11 cellular contexts compared by ENCODE assay signal in the genomic region with DNA sequence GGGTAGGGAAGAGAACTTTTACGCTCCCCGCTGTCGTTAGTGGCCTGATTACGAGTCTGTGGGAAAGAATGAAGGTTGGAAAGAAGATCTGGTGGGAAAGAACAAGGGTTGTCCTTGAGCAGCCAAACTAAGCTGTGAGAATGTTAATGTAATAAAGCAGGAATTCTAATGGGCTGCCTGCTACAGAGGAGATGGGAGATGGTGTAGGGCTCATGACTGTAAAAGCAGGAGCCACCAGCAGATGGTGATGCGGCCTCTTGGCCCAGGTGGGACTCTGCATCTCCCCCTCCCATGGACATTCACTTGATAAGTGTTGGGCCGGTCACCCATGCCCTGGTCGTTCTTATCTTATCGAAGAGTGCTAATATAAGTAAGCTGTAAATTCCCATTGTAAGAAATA.
DNase-seq lines count a peak whose midpoint lies in the region; ATAC-seq and TF ChIP-seq lines count a peak whose summit lies in the region.
"Had no signal": no experiment of that assay in that cellular context is flagged by ENCODE, and none has a peak within 500 bp of the region (broad histone marks: within the 10 kb centered on the region; RNA-seq: fewer than 3 reads in every experiment).

No MANE protein-coding gene starts in this region.

- intact Hi-C loops in psoas muscle (cut with DNase I), result loop anchor here in 1 of 2 donors (5.0 kb wide), 1 partner anchor 128 kb away; no protein-coding TSS in a partner anchor

- no peaks in the 10 kb centered on the region for H3K36me3 ChIP-seq in psoas muscle (ENCODE audit: insufficient read depth in 1 of 2, low read depth in 1 of 2)
- H3K36me3 ChIP-seq: neutrophil had no signal

- H3K4me3 ChIP-seq in fibroblast of villous mesenchyme (ENCODE audit: low read depth, low read length) (no peak overlapping the region), psoas muscle (no peak overlapping the region)

- TF ChIP-seq CTCF in fibroblast of villous mesenchyme (IDR thresholded peaks at IDR 0.05; ENCODE audit: insufficient read depth, low read depth, low read length) (peak; percentile 36), psoas muscle (IDR thresholded peaks at IDR 0.05) (no peak)

- DNase-seq in DMS 273 (lab: John Stamatoyannopoulos, UW; ENCODE audit: unreplicated experiment) (peak; percentile 7), DMS 273 treated with DMSO at 0.1 percent for 48 hours (lab: John Stamatoyannopoulos, UW) (no peak), NCI-H146 (lab: John Stamatoyannopoulos, UW) (peak; percentile 74), fibroblast of villous mesenchyme (ENCODE audit: low read depth) (no peak), psoas muscle (no peak), NCI-H1930 (lab: John Stamatoyannopoulos, UW) (no peak), NOMO-1 treated with dmso at 0.1 percent for 144 hours (lab: John Stamatoyannopoulos, UW; ENCODE audit: unreplicated experiment) (no peak)
- DNase-seq: RPMI8226 had no signal

- peak; percentile 40 to 65 (median 57) for ATAC-seq in psoas muscle
- no peak for ATAC-seq in HG02884 (IDR thresholded peaks at IDR 0.05; ENCODE audit: unreplicated experiment)

- H3K27ac ChIP-seq in psoas muscle, result no peak overlapping the region
- H3K27ac ChIP-seq: 22Rv1, neutrophil had no signal

- H3K4me1 ChIP-seq in psoas muscle, result peaks cover 7% of the 10 kb centered on the region

- WGBS in psoas muscle, 3 donors, result 57 to 71% (median 68%) methylated on average over 8 of the region's 8 CpGs

- H3K27me3 ChIP-seq in psoas muscle (ENCODE audit: insufficient read depth in 3 of 3, low read length in 2 of 3), result no peaks in the 10 kb centered on the region

- no peaks in the 10 kb centered on the region for H3K9me3 ChIP-seq in psoas muscle
- H3K9me3 ChIP-seq: neutrophil had no signal

Comparison
In these comparisons a context has a peak if more than half of its experiments do, and no peak if none do; other contexts are left out.
1. DNase-seq: peak in DMS 273 (single experiment) and NCI-H146 (single experiment); none in DMS 273 treated with DMSO at 0.1 percent for 48 hours (single experiment), fibroblast of villous mesenchyme (single experiment), psoas muscle (0 of 2), NCI-H1930 (0 of 2) and NOMO-1 treated with dmso at 0.1 percent for 144 hours (single experiment).